8 cellular contexts compared by ENCODE assay signal in the genomic region with DNA sequence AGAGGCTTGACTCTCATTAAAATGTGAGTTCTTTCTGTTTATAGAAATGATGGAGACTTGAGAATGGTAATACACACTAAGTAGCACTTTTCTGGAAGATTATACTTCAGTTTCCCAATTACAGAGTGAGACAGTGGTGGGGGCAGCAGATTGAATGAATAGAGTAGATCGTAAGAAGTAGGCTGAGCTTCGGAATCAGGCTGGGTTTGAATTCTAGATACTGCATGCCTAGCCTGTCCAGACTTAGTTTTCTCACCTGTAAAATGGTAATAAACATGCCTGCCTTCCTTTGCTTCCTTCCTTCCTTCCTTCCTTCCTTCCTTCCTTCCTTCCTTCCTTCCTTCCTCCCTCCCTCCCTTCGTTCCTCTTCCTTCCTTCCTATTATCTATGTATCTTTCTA.
"Had no signal": no experiment of that assay in that cellular context is flagged by ENCODE, and none has a peak within 500 bp of the region (broad histone marks: within the 10 kb centered on the region; RNA-seq: fewer than 3 reads in every experiment).

No MANE protein-coding gene starts in this region.

- H3K4me3 ChIP-seq: GM23248, HAP-1 had no signal

- H3K4me2 ChIP-seq: KMS-11 had no signal

- H3K4me1 ChIP-seq: HAP-1 had no signal

- ATAC-seq: HCT116 had no signal

- H3K27ac ChIP-seq: GM23248, KMS-11 had no signal

- H3K9me3 ChIP-seq: HAP-1 had no signal

- H2AFZ ChIP-seq: GM23248 had no signal

- DNase-seq: GM23248, GOT3, H7, KBM-7 had no signal

- H3K36me3 ChIP-seq: HAP-1 had no signal

- H3K9ac ChIP-seq: GM23248, KMS-11 had no signal

- FAIRE-seq: HTR-8/SVneo had no signal
